Comparison of ENCODE assay signal across 8 cellular contexts in genomic region chr3:50364573-50365079, GRCh38. TPM values are rescaled to one million over a fixed set of nuclear protein-coding genes. Genes with fewer than 3 reads are reported as not detected.
DNase-seq lines count a peak whose midpoint lies in the region; ATAC-seq, FAIRE-seq and TF ChIP-seq lines count a peak whose summit lies in the region.

No MANE protein-coding gene starts in this region.

- H3K9ac ChIP-seq in mucosa of rectum (ENCODE audit: low read depth in 1 of 2, low read length in 2 of 2): peak overlapping the region; percentile 34 to 68

- peaks cover 3% of the 10 kb centered on the region; the same call in 1 of the 2 replicates for H3K9me3 ChIP-seq in AG04450 (ENCODE audit: control insufficient read depth, insufficient read depth, low read length)
- no peaks in the 10 kb centered on the region for H3K9me3 ChIP-seq in mucosa of rectum (ENCODE audit: control insufficient read depth in 2 of 2, low read length in 2 of 2)

- H3K4me1 ChIP-seq in mucosa of rectum (ENCODE audit: control insufficient read depth in 2 of 2, insufficient read depth in 2 of 2, low read length in 2 of 2): peaks cover 10 to 12% of the 10 kb centered on the region in 2 donors

- H3K27me3 ChIP-seq in AG04450 (ENCODE audit: control insufficient read depth, insufficient read depth, low read length) (peaks cover 15% of the 10 kb centered on the region), mucosa of rectum (ENCODE audit: control insufficient read depth in 2 of 2, insufficient read depth in 2 of 2, low read length in 2 of 2) (no peaks in the 10 kb centered on the region)

- H3K4me3 ChIP-seq in AG04450 (ENCODE audit: low read depth, low read length): peak overlapping the region; percentile 60
- H3K4me3 ChIP-seq in choroid plexus epithelial cell (ENCODE audit: low read depth, low read length): peak overlapping the region; percentile 56
- H3K4me3 ChIP-seq in mucosa of rectum (ENCODE audit: low read length in 2 of 2): peak overlapping the region; percentile 64 to 65

- TF ChIP-seq CTCF in AG04450 (IDR thresholded peaks at IDR 0.05; ENCODE audit: low read depth, low read length) (no peak), choroid plexus epithelial cell (conservative IDR thresholded peaks at IDR 0.05; ENCODE audit: low read depth, low read length) (no peak)

- FAIRE-seq in H54 (lab: Jason Lieb, UNC) (no peak), GM12892 (lab: Jason Lieb, UNC) (no peak)

- CTCF ChIA-PET in AG04450 (lab: Charles Lee): interaction anchor here (0.7 to 1.6 kb wide), 2 partner anchors 178 to 183 kb away, joined by 5 to 7 read pairs; no protein-coding TSS in a partner anchor

- TF ChIP-seq POLR2A in H54 (IDR thresholded peaks at IDR 0.05; ENCODE audit: low read depth, low read length): no peak
- no peak for TF ChIP-seq POLR2A in GM12892 (IDR thresholded peaks at IDR 0.05; ENCODE audit: low read depth, low read length)

- H3K27ac ChIP-seq in AG04450 (ENCODE audit: low read depth, low read length) (no peak overlapping the region), mucosa of rectum (ENCODE audit: low read depth in 2 of 2, low read length in 2 of 2) (no peak overlapping the region)

- DNase-seq in AG04450 (ENCODE audit: low read depth, low spot score) (no peak), choroid plexus epithelial cell (ENCODE audit: low read depth) (no peak), H54 (ENCODE audit: insufficient read length, low spot score) (no peak), GM12892 (ENCODE audit: insufficient read length) (no peak)

- ATAC-seq in HG02885 (IDR thresholded peaks at IDR 0.05; ENCODE audit: poor library complexity, unreplicated experiment) (peak; percentile 5), HG02678 (IDR thresholded peaks at IDR 0.05; ENCODE audit: unreplicated experiment) (no peak), HG03469 (IDR thresholded peaks at IDR 0.05; ENCODE audit: unreplicated experiment) (no peak)

- POLR2A ChIA-PET in AG04450 (lab: Yijun Ruan, JAX): interaction anchor here (1.1 kb wide), 1 partner anchor 28 kb away, joined by 4 read pairs; no protein-coding TSS in a partner anchor

- H3K36me3 ChIP-seq in mucosa of rectum (ENCODE audit: control insufficient read depth in 2 of 2, insufficient read depth in 2 of 2, low read length in 2 of 2): no peaks in the 10 kb centered on the region

RNA-seq across cellular contexts. Expression of gene TMEM115, which starts 5.3 kb away (rescaled TPM):
- 26.6 and 38.1 TPM in 2 replicates for polyA plus RNA-seq in AG04450 (2011; rRNA removed)
- 35.3 and 54.0 TPM in 2 replicates for polyA minus RNA-seq in AG04450 (2011; rRNA and poly(A)+ RNA removed)
- polyA plus RNA-seq in GM12892 (2012; ENCODE audit: missing spikeins): 4.3 TPM

RNA-seq across cellular contexts. Expression of gene CYB561D2, which starts 14.0 kb away (rescaled TPM):
- 14.5 and 19.7 TPM in 2 replicates for polyA plus RNA-seq in AG04450 (2011; rRNA removed)
- polyA minus RNA-seq in AG04450 (2011; rRNA and poly(A)+ RNA removed): 10.0 and 12.8 TPM in 2 replicates
- polyA plus RNA-seq in GM12892 (2012; ENCODE audit: missing spikeins): 11.5 TPM

RNA-seq across cellular contexts. Expression of gene NPRL2, which starts 14.1 kb away (rescaled TPM):
- polyA plus RNA-seq in AG04450 (2011; rRNA removed): 25.6 and 30.2 TPM in 2 replicates
- 23.7 and 34.8 TPM in 2 replicates for polyA minus RNA-seq in AG04450 (2011; rRNA and poly(A)+ RNA removed)
- polyA plus RNA-seq in GM12892 (2012; ENCODE audit: missing spikeins): 30.4 TPM

RNA-seq across cellular contexts. Expression of gene ZMYND10, which starts 19.1 kb away (rescaled TPM):
- polyA plus RNA-seq in AG04450 (2011; rRNA removed): 0.87 and 1.1 TPM in 2 replicates
- polyA minus RNA-seq in AG04450 (2011; rRNA and poly(A)+ RNA removed): 1.7 and 2.0 TPM in 2 replicates
- 0.76 TPM for polyA plus RNA-seq in GM12892 (2012; ENCODE audit: missing spikeins)

RNA-seq across cellular contexts. Expression of gene RASSF1, which starts 24.0 kb away (rescaled TPM):
- 25.1 and 26.5 TPM in 2 replicates for polyA plus RNA-seq in AG04450 (2011; rRNA removed)
- 10.8 and 13.7 TPM in 2 replicates for polyA minus RNA-seq in AG04450 (2011; rRNA and poly(A)+ RNA removed)
- polyA plus RNA-seq in GM12892 (2012; ENCODE audit: missing spikeins): 30.1 TPM
